11 cellular contexts compared by ENCODE assay signal in genomic region chr12:34397591-34398365, GRCh38.
DNase-seq lines count a peak whose midpoint lies in the region; ATAC-seq, FAIRE-seq and TF ChIP-seq lines count a peak whose summit lies in the region.
"Had no signal": no experiment of that assay in that cellular context is flagged by ENCODE, and none has a peak within 500 bp of the region (broad histone marks: within the 10 kb centered on the region; RNA-seq: fewer than 3 reads in every experiment).

No MANE protein-coding gene starts in this region.

- H3K4me2 ChIP-seq in HepG2 (ENCODE audit: low read depth, low read length): no peak overlapping the region

- no peak overlapping the region for H2AFZ ChIP-seq in HepG2 (ENCODE audit: low read length)

- no peak overlapping the region for H3K9ac ChIP-seq in HepG2 (ENCODE audit: insufficient read depth, low read depth, low read length)

- no TSS peak for BruUV-seq in HepG2 (replicated peaks; lab: Mats Ljungman, UMichigan)

- H3K9me3 ChIP-seq in right lobe of liver (no peaks in the 10 kb centered on the region), HepG2 (ENCODE audit: low read length) (peaks cover 6% of the 10 kb centered on the region; the same call in 1 of the 2 replicates)

- no peaks in the 10 kb centered on the region for H4K20me1 ChIP-seq in HepG2 (ENCODE audit: insufficient read depth, low read length)

- FAIRE-seq in HepG2 (lab: Jason Lieb, UNC) (no peak), urothelium cell line (lab: Jason Lieb, UNC) (no peak)
- FAIRE-seq: colon, HTR-8/SVneo had no signal

- no peaks in the 10 kb centered on the region for H3K4me1 ChIP-seq in right lobe of liver
- H3K4me1 ChIP-seq in HepG2 (ENCODE audit: insufficient read depth, low read length): no peaks in the 10 kb centered on the region

- 45% methylated on average over 8 of the region's 22 CpGs for WGBS in right lobe of liver (ENCODE audit: insufficient coverage, low coverage, low lambda C conversion rate, missing lambda C conversion rate)
- WGBS in HepG2 (ENCODE audit: low lambda C conversion rate): 30% methylated on average over 4 of the region's 22 CpGs

- CTCF ChIA-PET in HepG2 (lab: Yijun Ruan, JAX; ENCODE audit: low intra/inter-chr PET ratio, low total read pairs): no interaction called here

- H3K27me3 ChIP-seq in right lobe of liver: no peaks in the 10 kb centered on the region
- H3K27me3 ChIP-seq in HepG2 (ENCODE audit: control insufficient read depth in 1 of 2, insufficient read depth in 2 of 2, low read length in 2 of 2): peaks cover 1 to 4% of the 10 kb centered on the region in 2 experiments; a peak in 3 of 5 replicates

- no peak for TF ChIP-seq EP300 in HepG2 (IDR thresholded peaks at IDR 0.05; ENCODE audit: low read depth in 2 of 2, low read length in 2 of 2)
- no peak for TF ChIP-seq EP300 in HepG2 (CRISPR knock-in tag; IDR thresholded peaks at IDR 0.05; ENCODE audit: borderline replicate concordance)

- H3K36me3 ChIP-seq in right lobe of liver (no peaks in the 10 kb centered on the region), HepG2 (replicated peaks in 1 of 2; ENCODE audit: control insufficient read depth in 1 of 2, insufficient read depth in 2 of 2, low read length in 2 of 2) (no peaks in the 10 kb centered on the region)

- ATAC-seq in right lobe of liver (no peak), HepG2 (no peak), HG02885 (IDR thresholded peaks at IDR 0.05; ENCODE audit: poor library complexity, unreplicated experiment) (no peak), GM18519 (IDR thresholded peaks at IDR 0.05; ENCODE audit: low FRiP score, unreplicated experiment) (no peak)

- in situ Hi-C loops in HepG2 (cut with HindIII; ENCODE audit: extremely low pct_ligation_motif_present, low pct_unique_long_range_greater_than_20kb): no loop called here

- TF ChIP-seq CTCF in right lobe of liver (IDR thresholded peaks at IDR 0.05): no peak
- TF ChIP-seq CTCF in HepG2 (CRISPR knock-in tag; IDR thresholded peaks at IDR 0.05): no peak

- no peak for TF ChIP-seq RAD21 in HepG2 (CRISPR knock-in tag; IDR thresholded peaks at IDR 0.05)

- intact Hi-C loops in right lobe of liver (cut with DNase I): no loop called here
- intact Hi-C loops in HepG2 (cut with micrococcal nuclease; ENCODE audit: unreplicated experiment): no loop called here

- POLR2A ChIA-PET in HepG2 (lab: Yijun Ruan, JAX): no interaction called here

- no peaks in the 10 kb centered on the region for H3K79me2 ChIP-seq in HepG2 (ENCODE audit: insufficient read depth, low read length)

- H3K4me3 ChIP-seq in right lobe of liver (no peak overlapping the region), HepG2 (replicated peaks in 1 of 3; ENCODE audit: insufficient read depth in 1 of 3, low read depth in 2 of 3, low read length in 3 of 3) (no peak overlapping the region)

- H3K27ac ChIP-seq in right lobe of liver (no peak overlapping the region), HepG2 (ENCODE audit: extremely low read length, insufficient read depth, low read length) (no peak overlapping the region)

- DNase-seq in right lobe of liver (peak; percentile 6 to 31 (median 23)), HepG2 (ENCODE audit: low spot score) (no peak), ecto neural progenitor cell (ENCODE audit: low spot score) (peak; percentile 22), mucosa of gallbladder (ENCODE audit: low spot score) (peak; percentile 7), urothelium cell line (ENCODE audit: low spot score) (peak; percentile 1), cerebellum (ENCODE audit: low spot score) (no peak)
- DNase-seq: NCI-H524 treated with DMSO at 0.1 percent for 48 hours had no signal

- no peak for TF ChIP-seq POLR2A in right lobe of liver (IDR thresholded peaks at IDR 0.05)
- no peak for TF ChIP-seq POLR2A in HepG2 (IDR thresholded peaks at IDR 0.05; ENCODE audit: insufficient read depth in 1 of 2, low read depth in 2 of 2, low read length in 2 of 2)

TF ChIP-seq in HepG2, 621 proteins besides CTCF, POLR2A, EP300 and RAD21 (continues in another document):
- TF ChIP-seq SAFB2 (CRISPR knock-in tag; IDR thresholded peaks at IDR 0.05; ENCODE audit: borderline replicate concordance, low read depth) (no peak), MYNN (CRISPR knock-in tag; IDR thresholded peaks at IDR 0.05; ENCODE audit: low read depth) (no peak), ZFP36 (IDR thresholded peaks at IDR 0.05; ENCODE audit: borderline replicate concordance, low read depth, low read length, partially characterized antibody) (no peak), RAD51 (IDR thresholded peaks at IDR 0.05; ENCODE audit: borderline replicate concordance) (no peak), ZNF878 (CRISPR knock-in tag; IDR thresholded peaks at IDR 0.05) (no peak), ZSCAN20 (CRISPR knock-in tag; IDR thresholded peaks at IDR 0.05; ENCODE audit: borderline replicate concordance) (no peak), HIC2 (CRISPR knock-in tag; IDR thresholded peaks at IDR 0.05; ENCODE audit: low read depth) (no peak), JDP2 (CRISPR knock-in tag; IDR thresholded peaks at IDR 0.05; ENCODE audit: borderline replicate concordance) (no peak), HNRNPH1 (optimal IDR thresholded peaks at IDR 0.05; ENCODE audit: low read depth, low read length) (no peak), KIAA2018 (CRISPR knock-in tag; IDR thresholded peaks at IDR 0.05; ENCODE audit: borderline replicate concordance) (no peak), ZNF576 (CRISPR knock-in tag; IDR thresholded peaks at IDR 0.05) (no peak), SMAD1 (CRISPR knock-in tag; IDR thresholded peaks at IDR 0.05; ENCODE audit: borderline replicate concordance, low read depth) (no peak), ZBTB3 (CRISPR knock-in tag; IDR thresholded peaks at IDR 0.05; ENCODE audit: borderline replicate concordance, low read depth) (no peak)

Comparison
In these comparisons a context has a peak if more than half of its experiments do, and no peak if none do; other contexts are left out.
1. DNase-seq: peak in right lobe of liver (3 of 3), ecto neural progenitor cell (single experiment), mucosa of gallbladder (single experiment) and urothelium cell line (single experiment); none in HepG2 (single experiment) and cerebellum (single experiment).